10 cellular contexts compared by ENCODE assay signal in genomic region chr2:165572155-165572554, GRCh38.
A peak's percentile ranks its signal among the peaks of the same experiment; 100 is the strongest.
DNase-seq lines count a peak whose midpoint lies in the region; ATAC-seq and TF ChIP-seq lines count a peak whose summit lies in the region.
"Had no signal": no experiment of that assay in that cellular context is flagged by ENCODE, and none has a peak within 500 bp of the region (broad histone marks: within the 10 kb centered on the region; RNA-seq: fewer than 3 reads in every experiment).

No MANE protein-coding gene starts in this region.

- TF ChIP-seq CTCF in type B pancreatic cell (conservative IDR thresholded peaks at IDR 0.05), result no peak

- no peaks in the 10 kb centered on the region for H3K36me3 Mint-ChIP-seq in type B pancreatic cell

- H3K4me1 Mint-ChIP-seq in type B pancreatic cell (ENCODE audit: unreplicated experiment), result peaks cover 37% of the 10 kb centered on the region

- peak overlapping the region; percentile 58 for H3K27ac Mint-ChIP-seq in type B pancreatic cell

- H3K4me3 Mint-ChIP-seq in type B pancreatic cell, result peak overlapping the region; percentile 80

- no peaks in the 10 kb centered on the region for H3K27me3 Mint-ChIP-seq in type B pancreatic cell

- intact Hi-C loops in head of caudate nucleus (cut with DNase I), result no loop called here

- no peaks in the 10 kb centered on the region for H3K9me3 Mint-ChIP-seq in type B pancreatic cell

- peak; percentile 60 for DNase-seq in NCI-H1436 treated with DMSO at 0.1 percent for 48 hours (lab: John Stamatoyannopoulos, UW)
- peak; percentile 93 for DNase-seq in NCI-H82 (lab: John Stamatoyannopoulos, UW)
- DNase-seq in head of caudate nucleus, result peak; percentile 16 to 83 (median 54)
- DNase-seq in type B pancreatic cell (ENCODE audit: extremely low spot score, unreplicated experiment), result no peak
- DNase-seq: activated effector memory CD4-positive, alpha-beta T cell treated with anti-CD3 and anti-CD28 coated beads, Interleukin-2, amount 50 U/mL, for 16 hours; left cardiac atrium; MM.1S had no signal

- ATAC-seq in GM21423 (IDR thresholded peaks at IDR 0.05; ENCODE audit: unreplicated experiment) (no peak), HG03442 (IDR thresholded peaks at IDR 0.05; ENCODE audit: unreplicated experiment) (no peak), GM19452 (IDR thresholded peaks at IDR 0.05; ENCODE audit: unreplicated experiment) (no peak)
